In genomic region chr19:52065399-52065798, GRCh38 we compare ENCODE assay signal across 29 cellular contexts.
"Had no signal": no experiment of that assay in that cellular context is flagged by ENCODE, and none has a peak within 500 bp of the region (broad histone marks: within the 10 kb centered on the region; RNA-seq: fewer than 3 reads in every experiment).

No MANE protein-coding gene starts in this region.

- H3K4me3 Mint-ChIP-seq: activated naive CD4-positive, alpha-beta T cell treated with anti-CD3 and anti-CD28 coated beads, Interleukin-2, amount 10 ng/mL, durations not matched to agents 7 days and 5 days; activated T-helper 1 cell treated with anti-CD3 and anti-CD28 coated beads, Interleukin-12 subunit alpha, Interleukin-12 subunit beta, Interleukin-2, Interleukin-4 antibody, amounts not matched to agents 30 ng/mL and 10 ng/mL and 1 ng/mL, durations not matched to agents 14 hours and 24 hours and 36 hours; central memory CD8-positive, alpha-beta T cell; mesothelial cell of epicardium; naive thymus-derived CD4-positive, alpha-beta T cell; T-helper 1 cell treated with Interleukin-12 subunit alpha and Interleukin-12 subunit beta and Interleukin-4 antibody, amounts not matched to agents 30 μg/mL and 1 μg/mL, for 36 hours had no signal

- H3K4me1 Mint-ChIP-seq: activated naive CD4-positive, alpha-beta T cell treated with anti-CD3 and anti-CD28 coated beads, Interleukin-2, amount 10 ng/mL, durations not matched to agents 7 days and 5 days; mesothelial cell of epicardium; naive thymus-derived CD4-positive, alpha-beta T cell had no signal

- H3K27ac ChIP-seq: breast epithelium, pancreas, prostate gland, sigmoid colon, tibial nerve, WERI-Rb-1 had no signal

- H3K4me3 ChIP-seq: pancreas, prostate gland, sigmoid colon, tibial nerve had no signal

- H3K27me3 Mint-ChIP-seq: activated naive CD4-positive, alpha-beta T cell treated with anti-CD3 and anti-CD28 coated beads, Interleukin-2, amount 10 ng/mL, durations not matched to agents 7 days and 5 days; central memory CD8-positive, alpha-beta T cell; naive thymus-derived CD4-positive, alpha-beta T cell had no signal

- H3K4me1 ChIP-seq: breast epithelium, pancreas, prostate gland, sigmoid colon, tibial nerve had no signal

- H3K27ac Mint-ChIP-seq: activated naive CD4-positive, alpha-beta T cell treated with anti-CD3 and anti-CD28 coated beads, Interleukin-2, amount 10 ng/mL, durations not matched to agents 7 days and 5 days; activated T-helper 1 cell treated with anti-CD3 and anti-CD28 coated beads, Interleukin-12 subunit alpha, Interleukin-12 subunit beta, Interleukin-2, Interleukin-4 antibody, amounts not matched to agents 30 ng/mL and 10 ng/mL and 1 ng/mL, durations not matched to agents 14 hours and 24 hours and 36 hours; mesothelial cell of epicardium; naive thymus-derived CD4-positive, alpha-beta T cell; T-helper 1 cell treated with Interleukin-12 subunit alpha and Interleukin-12 subunit beta and Interleukin-4 antibody, amounts not matched to agents 30 μg/mL and 1 μg/mL, for 36 hours had no signal

- H3K27me3 ChIP-seq: breast epithelium, pancreas, sigmoid colon, tibial nerve had no signal

- DNase-seq: activated CD4-positive, alpha-beta T cell treated with anti-CD3 and anti-CD28 coated beads for 48 hours; activated CD4-positive, alpha-beta T cell treated with anti-CD3 and anti-CD28 coated beads, Interleukin-2, amount 50 U/mL, for 48 hours; activated CD8-positive, alpha-beta memory T cell treated with anti-CD3 and anti-CD28 coated beads, Interleukin-2, amount 50 U/mL, for 4 hours; activated effector memory CD4-positive, alpha-beta T cell treated with anti-CD3 and anti-CD28 coated beads, Interleukin-2, amount 50 U/mL, for 16 hours; activated naive CD4-positive, alpha-beta T cell treated with anti-CD3 and anti-CD28 coated beads, Interleukin-2, amount 10 ng/mL, durations not matched to agents 7 days and 5 days; activated T-cell treated with anti-CD3 and anti-CD28 coated beads, Interleukin-2, amount 50 U/mL, for 1 hour; dermis blood vessel endothelial cell; effector CD4-positive, alpha-beta T cell; islet precursor cell; left ventricle myocardium superior; mammary epithelial cell; naive thymus-derived CD4-positive, alpha-beta T cell; nucleus accumbens; pancreas; retina; sigmoid colon; small intestine; stimulated activated CD4-positive, alpha-beta T cell treated with anti-CD3 and anti-CD28 coated beads, Interleukin-1b, Interleukin-23, amount 100 ng/mL, for 48 hours; stimulated activated CD4-positive, alpha-beta T cell treated with anti-CD3 and anti-CD28 coated beads, Interleukin-4, amount 100 ng/mL, for 4 hours; stimulated activated naive CD4-positive, alpha-beta T cell; T-helper 9 cell; WERI-Rb-1 had no signal
